ENCODE assay signal across 14 cellular contexts in the genomic region with DNA sequence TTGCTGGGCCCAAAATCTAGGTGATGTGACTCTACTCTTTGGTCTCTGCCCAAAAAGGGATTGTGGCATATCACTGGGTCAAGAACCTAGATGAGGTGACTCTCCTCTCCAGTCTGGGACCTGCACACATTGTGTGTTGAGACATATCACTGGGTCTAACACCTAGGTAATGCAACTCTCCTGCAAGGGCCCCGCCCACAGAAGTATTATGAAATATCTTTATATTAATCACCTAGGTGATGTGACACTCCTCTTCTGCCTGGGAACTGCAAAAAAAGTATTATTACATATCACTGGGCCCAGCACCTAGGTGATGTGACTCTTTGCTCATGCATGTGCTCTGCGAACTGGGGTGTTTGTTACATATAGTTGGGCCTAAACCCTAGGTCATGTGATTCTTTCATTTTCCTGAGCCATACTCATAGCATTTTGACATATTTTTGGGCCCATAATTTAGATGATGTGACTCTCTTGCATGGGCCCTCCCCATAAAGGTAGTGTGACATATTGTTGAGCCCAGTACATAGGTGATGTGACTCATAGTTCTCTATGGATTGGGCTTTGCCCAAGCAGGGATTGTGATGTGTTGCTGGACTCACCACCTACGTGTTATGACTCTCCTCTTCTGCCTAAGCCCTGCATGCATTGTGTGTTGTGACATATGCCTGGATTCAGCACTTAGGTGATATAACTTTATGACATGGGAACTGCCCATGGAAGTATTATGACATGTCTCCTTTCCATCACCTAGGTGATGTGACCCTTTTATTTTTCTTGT.
"Had no signal": no experiment of that assay in that cellular context is flagged by ENCODE, and none has a peak within 500 bp of the region (broad histone marks: within the 10 kb centered on the region; RNA-seq: fewer than 3 reads in every experiment).

No MANE protein-coding gene starts in this region.

- FAIRE-seq: islet of Langerhans had no signal

- H3K27me3 ChIP-seq: brain microvascular endothelial cell, neutrophil had no signal

- H3K4me1 ChIP-seq: parathyroid adenoma had no signal

- H3K36me3 ChIP-seq: brain microvascular endothelial cell, neutrophil had no signal

- H3K27ac ChIP-seq: brain microvascular endothelial cell, neutrophil, parathyroid adenoma had no signal

- H3K9ac ChIP-seq: parathyroid adenoma had no signal

- H3K79me2 ChIP-seq: parathyroid adenoma had no signal

- H2AFZ ChIP-seq: parathyroid adenoma had no signal

- H3K27ac Mint-ChIP-seq: activated naive CD8-positive, alpha-beta T cell; mesothelial cell of epicardium; stimulated activated naive B cell treated with anti-CD40 and anti-IgM and Interleukin-4, amounts not matched to agents 10 μg/mL and 1 μg/mL and 100 μg/mL, for 72 hours; type B pancreatic cell had no signal

- H3K9me3 Mint-ChIP-seq: mesothelial cell of epicardium; stimulated activated naive B cell treated with anti-CD40 and anti-IgM and Interleukin-4, amounts not matched to agents 10 μg/mL and 1 μg/mL and 100 μg/mL, for 72 hours had no signal

- H3K4me3 Mint-ChIP-seq: activated naive CD8-positive, alpha-beta T cell; mesothelial cell of epicardium; stimulated activated naive B cell treated with anti-CD40 and anti-IgM and Interleukin-4, amounts not matched to agents 10 μg/mL and 1 μg/mL and 100 μg/mL, for 72 hours; type B pancreatic cell had no signal

- H3K27me3 Mint-ChIP-seq: activated naive CD8-positive, alpha-beta T cell; stimulated activated naive B cell treated with anti-CD40 and anti-IgM and Interleukin-4, amounts not matched to agents 10 μg/mL and 1 μg/mL and 100 μg/mL, for 72 hours; type B pancreatic cell had no signal

- DNase-seq: activated CD4-positive, alpha-beta T cell treated with anti-CD3 and anti-CD28 coated beads for 48 hours; activated effector memory CD4-positive, alpha-beta T cell treated with anti-CD3 and anti-CD28 coated beads, Interleukin-2, amount 50 U/mL, for 16 hours; brain microvascular endothelial cell; effector CD8-positive, alpha-beta T cell; left ventricle myocardium superior; retina; stimulated activated naive B cell treated with anti-CD40 and anti-IgM and Interleukin-4, amounts not matched to agents 10 μg/mL and 1 μg/mL and 100 μg/mL, for 72 hours; T-helper 2 cell had no signal

- ATAC-seq: left ventricle myocardium superior; stimulated activated naive B cell treated with anti-CD40 and anti-IgM and Interleukin-4, amounts not matched to agents 10 μg/mL and 1 μg/mL and 100 μg/mL, for 72 hours had no signal
